In genomic region chr1:162954824-162955223, GRCh38 we compare ENCODE assay signal across 18 cellular contexts.
"Had no signal": no experiment of that assay in that cellular context is flagged by ENCODE, and none has a peak within 500 bp of the region (broad histone marks: within the 10 kb centered on the region; RNA-seq: fewer than 3 reads in every experiment).

No MANE protein-coding gene starts in this region.

- DNase-seq: activated CD4-positive, alpha-beta memory T cell treated with anti-CD3 and anti-CD28 coated beads, Interleukin-2, amount 10 ng/mL, durations not matched to agents 7 days and 5 days; activated effector memory CD4-positive, alpha-beta T cell treated with anti-CD3 and anti-CD28 coated beads, Interleukin-2, amount 50 U/mL, for 16 hours; activated T-cell treated with anti-CD3 and anti-CD28 coated beads, Interleukin-2, amount 50 U/mL, for 4 hours; amniotic stem cell; cortex of kidney; effector CD8-positive, alpha-beta T cell; hypothalamus; nephron progenitor cell; occipital lobe; stimulated activated CD4-positive, alpha-beta T cell treated with anti-CD3 and anti-CD28 coated beads, Interleukin-1b, Interleukin-23, amount 100 ng/mL, for 48 hours; WERI-Rb-1 had no signal

- H3K27ac Mint-ChIP-seq: activated CD4-positive, alpha-beta memory T cell treated with anti-CD3 and anti-CD28 coated beads, Interleukin-2, amount 10 ng/mL, durations not matched to agents 7 days and 5 days; activated naive CD4-positive, alpha-beta T cell treated with anti-CD3 and anti-CD28 coated beads, Interleukin-2, amount 50 U/mL, for 24 hours; mesothelial cell of epicardium; nephron progenitor cell had no signal

- H3K36me3 Mint-ChIP-seq: activated naive CD4-positive, alpha-beta T cell treated with anti-CD3 and anti-CD28 coated beads, Interleukin-2, amount 50 U/mL, for 24 hours; mesothelial cell of epicardium had no signal

- H3K36me3 ChIP-seq: prostate gland, WERI-Rb-1 had no signal

- H3K4me3 ChIP-seq: prostate gland had no signal

- ATAC-seq: activated T-cell treated with anti-CD3 and anti-CD28 coated beads, Interleukin-2, amount 50 U/mL, for 4 hours; sciatic nerve; SK-N-SH treated with all-trans-retinoic acid at 6 μM for 48 hours had no signal

- H3K9me3 Mint-ChIP-seq: activated CD4-positive, alpha-beta memory T cell treated with anti-CD3 and anti-CD28 coated beads, Interleukin-2, amount 10 ng/mL, durations not matched to agents 7 days and 5 days; activated naive CD4-positive, alpha-beta T cell treated with anti-CD3 and anti-CD28 coated beads, Interleukin-2, amount 50 U/mL, for 24 hours; activated T-cell treated with anti-CD3 and anti-CD28 coated beads, Interleukin-2, amount 50 U/mL, for 4 hours; central memory CD8-positive, alpha-beta T cell; nephron progenitor cell had no signal

- H3K9me3 ChIP-seq: prostate gland had no signal

- H3K4me1 Mint-ChIP-seq: activated naive CD4-positive, alpha-beta T cell treated with anti-CD3 and anti-CD28 coated beads, Interleukin-2, amount 50 U/mL, for 24 hours; central memory CD8-positive, alpha-beta T cell; nephron progenitor cell had no signal

- H3K4me1 ChIP-seq: prostate gland had no signal

- H3K27ac ChIP-seq: prostate gland, WERI-Rb-1 had no signal

- FAIRE-seq: endothelial cell of umbilical vein had no signal

- H3K4me3 Mint-ChIP-seq: activated CD4-positive, alpha-beta memory T cell treated with anti-CD3 and anti-CD28 coated beads, Interleukin-2, amount 10 ng/mL, durations not matched to agents 7 days and 5 days; activated naive CD4-positive, alpha-beta T cell treated with anti-CD3 and anti-CD28 coated beads, Interleukin-2, amount 50 U/mL, for 24 hours; activated T-cell treated with anti-CD3 and anti-CD28 coated beads, Interleukin-2, amount 50 U/mL, for 4 hours; central memory CD8-positive, alpha-beta T cell; mesothelial cell of epicardium; nephron progenitor cell had no signal
